ENCODE assay signal across 22 cellular contexts in the genomic region with DNA sequence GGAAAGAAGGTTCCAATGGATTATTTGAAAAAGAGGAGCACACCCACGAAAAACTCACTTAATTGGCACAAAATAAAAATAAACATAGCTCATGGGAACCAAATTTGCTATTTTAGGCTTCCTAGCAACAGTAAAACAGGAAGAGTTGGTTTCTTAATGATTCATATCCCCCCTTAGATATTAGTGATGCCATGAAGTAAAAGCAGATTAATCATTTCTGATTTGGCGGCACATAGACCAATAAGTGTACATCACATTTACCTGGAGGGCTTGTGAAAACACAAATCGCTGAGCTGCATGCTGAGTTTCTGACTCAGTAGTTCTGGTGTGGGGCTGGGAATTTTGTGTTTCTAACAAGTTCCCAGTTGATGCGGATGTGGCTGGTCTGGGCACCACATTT.
"Had no signal": no experiment of that assay in that cellular context is flagged by ENCODE, and none has a peak within 500 bp of the region (broad histone marks: within the 10 kb centered on the region; RNA-seq: fewer than 3 reads in every experiment).

No MANE protein-coding gene starts in this region.

- FAIRE-seq: islet of Langerhans, pancreas had no signal

- DNase-seq: activated CD4-positive, alpha-beta T cell treated with anti-CD3 and anti-CD28 coated beads for 1 hour; activated CD4-positive, alpha-beta T cell treated with anti-CD3 and anti-CD28 coated beads, Interleukin-2, amount 50 U/mL, for 1 hour; activated CD8-positive, alpha-beta T cell treated with anti-CD3 and anti-CD28 coated beads, Interleukin-2, amount 10 ng/mL, durations not matched to agents 7 days and 5 days; activated T-cell treated with anti-CD3 and anti-CD28 coated beads, Interleukin-2, amount 50 U/mL, for 1 hour; adrenal gland; cerebellar nuclear complex; endodermal cell; heart left ventricle; left colon; mesenchymal stem cell; pancreas; psoas muscle; spleen; stimulated activated CD4-positive, alpha-beta T cell treated with anti-CD3 and anti-CD28 coated beads, Interleukin-4, amount 100 ng/mL, for 1 hour; stimulated activated naive CD4-positive, alpha-beta T cell had no signal

- H3K36me3 ChIP-seq: adrenal gland, heart left ventricle, pancreas, right atrium auricular region, spleen, thoracic aorta, vagina had no signal

- H3K27ac ChIP-seq: adrenal gland, coronary artery, epithelial cell of prostate, heart left ventricle, pancreas, psoas muscle, right atrium auricular region, spleen, thoracic aorta, vagina, VCaP had no signal

- H3K4me3 ChIP-seq: adrenal gland, coronary artery, heart left ventricle, pancreas, psoas muscle, right atrium auricular region, spleen, thoracic aorta, vagina had no signal

- H3K27me3 ChIP-seq: adrenal gland, heart left ventricle, right atrium auricular region, vagina had no signal

- H3K4me1 ChIP-seq: adrenal gland, heart left ventricle, pancreas, psoas muscle, right atrium auricular region, spleen, vagina had no signal

- H3K9me3 ChIP-seq: adrenal gland, heart left ventricle, pancreas, psoas muscle, right atrium auricular region, spleen, thoracic aorta, vagina had no signal

- ATAC-seq: activated CD8-positive, alpha-beta T cell treated with anti-CD3 and anti-CD28 coated beads, Interleukin-2, amount 10 ng/mL, durations not matched to agents 7 days and 5 days; heart left ventricle; left colon; pancreas; psoas muscle had no signal
